ENCODE assay signal across 2 cellular contexts in genomic region chr5:104102-104501, GRCh38. TPM values are rescaled to one million over a fixed set of nuclear protein-coding genes. Genes with fewer than 3 reads are reported as not detected.
"Had no signal": no experiment of that assay in that cellular context is flagged by ENCODE, and none has a peak within 500 bp of the region (broad histone marks: within the 10 kb centered on the region; RNA-seq: fewer than 3 reads in every experiment).

No MANE protein-coding gene starts in this region.

RNA-seq across cellular contexts. Expression of gene PLEKHG4B, which starts 12.1 kb away (rescaled TPM):
- total RNA-seq: dermis blood vessel endothelial cell, mesenteric fat pad had no signal
